ENCODE assay signal across 8 cellular contexts in genomic region chr2:161159829-161160225, GRCh38.
DNase-seq lines count a peak whose midpoint lies in the region; ATAC-seq and TF ChIP-seq lines count a peak whose summit lies in the region.

No MANE protein-coding gene starts in this region.

- no peaks in the 10 kb centered on the region for H3K9me3 ChIP-seq in DOHH2 (ENCODE audit: control insufficient read depth, insufficient read depth, low read length)

- peaks cover 73% of the 10 kb centered on the region for H3F3A ChIP-seq in DOHH2 (ENCODE audit: control insufficient read depth, insufficient read depth)

- peaks cover 89% of the 10 kb centered on the region for H3K4me1 ChIP-seq in DOHH2 (ENCODE audit: control insufficient read depth, low read length)

- H3K27me3 Mint-ChIP-seq in activated naive CD8-positive, alpha-beta T cell = no peaks in the 10 kb centered on the region
- no peaks in the 10 kb centered on the region for H3K27me3 Mint-ChIP-seq in memory B cell

- DNase-seq in memory B cell (ENCODE audit: low spot score in 2 of 2) = no peak
- no peak for DNase-seq in OCI-M1 (lab: John Stamatoyannopoulos, UW)
- DNase-seq in LoVo (ENCODE audit: low spot score) = no peak
- DNase-seq in NCI-H2196 (lab: John Stamatoyannopoulos, UW; ENCODE audit: unreplicated experiment) = no peak

- no peaks in the 10 kb centered on the region for H3K27me3 ChIP-seq in DOHH2 (ENCODE audit: control insufficient read depth, low read length)

- H3K27ac Mint-ChIP-seq in activated naive CD8-positive, alpha-beta T cell = peak overlapping the region; percentile 100
- peak overlapping the region; percentile 97 for H3K27ac Mint-ChIP-seq in memory B cell

- peaks cover 99% of the 10 kb centered on the region for H3K79me2 ChIP-seq in DOHH2 (ENCODE audit: control insufficient read depth, low read length)

- H3K9me3 Mint-ChIP-seq in activated naive CD8-positive, alpha-beta T cell (ENCODE audit: low read depth) = no peaks in the 10 kb centered on the region
- no peaks in the 10 kb centered on the region for H3K9me3 Mint-ChIP-seq in memory B cell

- peak overlapping the region; percentile 100 for H3K4me3 Mint-ChIP-seq in activated naive CD8-positive, alpha-beta T cell
- peak overlapping the region; percentile 93 for H3K4me3 Mint-ChIP-seq in memory B cell

- no peak for TF ChIP-seq CTCF in DOHH2 (IDR thresholded peaks at IDR 0.05; ENCODE audit: low read depth, low read length, poor library complexity, severe bottlenecking)

- H4K20me1 ChIP-seq in DOHH2 (ENCODE audit: control insufficient read depth, insufficient read depth, low read depth, low read length) = peaks cover 33% of the 10 kb centered on the region

- H3K4me2 ChIP-seq in DOHH2 (ENCODE audit: low read length) = peak overlapping the region; percentile 87

- peak overlapping the region; percentile 70 for H3K27ac ChIP-seq in DOHH2 (ENCODE audit: low read depth, low read length)

- peaks cover 89% of the 10 kb centered on the region for H3K36me3 ChIP-seq in DOHH2 (ENCODE audit: control insufficient read depth, low read length)

- ATAC-seq in HG02759 (IDR thresholded peaks at IDR 0.05; ENCODE audit: unreplicated experiment) (peak; percentile 5), memory B cell (ENCODE audit: low read depth) (no peak), GM21737 (IDR thresholded peaks at IDR 0.05; ENCODE audit: unreplicated experiment) (no peak)

- peaks cover 44% of the 10 kb centered on the region for H3K4me1 Mint-ChIP-seq in activated naive CD8-positive, alpha-beta T cell (ENCODE audit: low read depth)
- peaks cover 37% of the 10 kb centered on the region for H3K4me1 Mint-ChIP-seq in memory B cell

- peak overlapping the region; percentile 97 for H3K4me3 ChIP-seq in DOHH2 (ENCODE audit: low read length)

- peaks cover 24% of the 10 kb centered on the region for H3K36me3 Mint-ChIP-seq in activated naive CD8-positive, alpha-beta T cell
- H3K36me3 Mint-ChIP-seq in memory B cell = peaks cover 24% of the 10 kb centered on the region

- H3K9me2 ChIP-seq in DOHH2 (replicated peaks; ENCODE audit: control insufficient read depth, low read length) = no peaks in the 10 kb centered on the region
